1 cellular context compared by ENCODE assay signal in genomic region chr1:29256979-29257804, GRCh38.
TF ChIP-seq lines count a peak whose summit lies in the region.

No MANE protein-coding gene starts in this region.

TF ChIP-seq in HEK293, 187 proteins besides CTCF, POLR2A, EP300 and RAD21 (continued from another document and continues in another):
- peak; percentile 90 for TF ChIP-seq ZNF398 (tag by site-specific recombination; IDR thresholded peaks at IDR 0.05)
- TF ChIP-seq RBAK (tag by site-specific recombination; IDR thresholded peaks at IDR 0.05), result no peak
- peak; percentile 97 for TF ChIP-seq ZNF423 (tag by site-specific recombination; IDR thresholded peaks at IDR 0.05)
- peak; percentile 96 for TF ChIP-seq ZIC2 (tag by site-specific recombination; IDR thresholded peaks at IDR 0.05)
- TF ChIP-seq MZF1 (tag by site-specific recombination; IDR thresholded peaks at IDR 0.05; ENCODE audit: borderline replicate concordance), result peak; percentile 97
- TF ChIP-seq ZNF354C (tag by site-specific recombination; IDR thresholded peaks at IDR 0.05; ENCODE audit: borderline replicate concordance, low read depth), result no peak
- peak; percentile 56 for TF ChIP-seq PRDM10 (tag by site-specific recombination; IDR thresholded peaks at IDR 0.05)
- peak; percentile 55 for TF ChIP-seq ZBTB8A (tag by site-specific recombination; IDR thresholded peaks at IDR 0.05)
- TF ChIP-seq SALL2 (tag by site-specific recombination; IDR thresholded peaks at IDR 0.05; ENCODE audit: borderline replicate concordance), result 0 out of 2 replicates have a peak, but pooled peaks have one; percentile 25
- peak; percentile 76 for TF ChIP-seq WT1 (tag by site-specific recombination; IDR thresholded peaks at IDR 0.05)
- no peak for TF ChIP-seq ZNF24 (tag by site-specific recombination; IDR thresholded peaks at IDR 0.05)
- TF ChIP-seq ZNF830 (tag by site-specific recombination; IDR thresholded peaks at IDR 0.05; ENCODE audit: low read depth), result no peak
- no peak for TF ChIP-seq ZNF16 (tag by site-specific recombination; IDR thresholded peaks at IDR 0.05; ENCODE audit: low read depth)
- no peak for TF ChIP-seq SCRT1 (tag by site-specific recombination; IDR thresholded peaks at IDR 0.05; ENCODE audit: borderline replicate concordance)
- TF ChIP-seq PRDM2 (tag by site-specific recombination; IDR thresholded peaks at IDR 0.05; ENCODE audit: borderline replicate concordance), result no peak
- TF ChIP-seq ZNF184 (tag by site-specific recombination; IDR thresholded peaks at IDR 0.05), result 0 out of 2 replicates have a peak, but pooled peaks have one; percentile 12
- TF ChIP-seq TCF7L2 (IDR thresholded peaks at IDR 0.05; ENCODE audit: borderline replicate concordance, low read depth, low read length), result peak; percentile 40; the same call in 1 of the 2 replicates
- TF ChIP-seq IKZF3 (tag by site-specific recombination; IDR thresholded peaks at IDR 0.05), result peak; percentile 84
- TF ChIP-seq PATZ1 (tag by site-specific recombination; IDR thresholded peaks at IDR 0.05), result peak; percentile 56
- peak; percentile 77 for TF ChIP-seq ZNF366 (tag by site-specific recombination; conservative IDR thresholded peaks at IDR 0.05)
- TF ChIP-seq ZNF211 (tag by site-specific recombination; IDR thresholded peaks at IDR 0.05; ENCODE audit: low read depth), result no peak
- peak; percentile 85 for TF ChIP-seq ZBTB6 (tag by site-specific recombination; IDR thresholded peaks at IDR 0.05)
- no peak for TF ChIP-seq ZNF596 (tag by site-specific recombination; IDR thresholded peaks at IDR 0.05)
- TF ChIP-seq ZNF518A (tag by site-specific recombination; conservative IDR thresholded peaks at IDR 0.05; ENCODE audit: low read depth), result no peak
- TF ChIP-seq PRDM6 (tag by site-specific recombination; IDR thresholded peaks at IDR 0.05), result no peak
- peak; percentile 50; the same call in 1 of the 2 replicates for TF ChIP-seq KLF8 (tag by site-specific recombination; IDR thresholded peaks at IDR 0.05)
- no peak for TF ChIP-seq ZNF416 (tag by site-specific recombination; IDR thresholded peaks at IDR 0.05)
- TF ChIP-seq GLIS1 (tag by site-specific recombination; IDR thresholded peaks at IDR 0.05), result peak; percentile 100
- peak; percentile 87 for TF ChIP-seq OSR2 (tag by site-specific recombination; IDR thresholded peaks at IDR 0.05)
- TF ChIP-seq PRDM1 (tag by site-specific recombination; IDR thresholded peaks at IDR 0.05), result peak; percentile 67
- no peak for TF ChIP-seq AEBP2 (tag by site-specific recombination; IDR thresholded peaks at IDR 0.05; ENCODE audit: borderline replicate concordance)
